In the genomic region with DNA sequence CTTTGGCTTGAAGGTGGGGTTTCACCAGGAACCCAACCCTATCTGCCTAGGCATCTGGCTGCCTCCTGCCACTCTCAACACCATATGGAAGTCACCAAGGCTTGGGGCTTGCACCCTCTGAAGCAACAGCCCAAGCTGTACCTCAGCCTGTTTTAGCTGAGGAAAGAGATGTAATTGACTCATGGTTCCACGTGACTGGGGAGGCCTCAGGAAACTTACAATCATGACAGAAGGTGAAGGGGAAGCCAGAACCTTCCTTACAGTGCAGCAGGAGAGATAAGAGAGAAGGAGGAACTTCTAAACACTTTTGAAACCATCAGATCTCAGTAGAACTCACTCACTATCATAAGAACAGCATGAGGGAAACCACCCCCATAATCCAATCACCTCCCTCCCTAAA, we compare ENCODE assay signal across 21 cellular contexts. TPM values are rescaled to one million over a fixed set of nuclear protein-coding genes. Genes with fewer than 3 reads are reported as not detected.
A peak's percentile ranks its signal among the peaks of the same experiment; 100 is the strongest.
DNase-seq lines count a peak whose midpoint lies in the region; ATAC-seq, FAIRE-seq and TF ChIP-seq lines count a peak whose summit lies in the region.
"Had no signal": no experiment of that assay in that cellular context is flagged by ENCODE, and none has a peak within 500 bp of the region (broad histone marks: within the 10 kb centered on the region; RNA-seq: fewer than 3 reads in every experiment).

No MANE protein-coding gene starts in this region.

- TF ChIP-seq POLR2A in GM12892 (IDR thresholded peaks at IDR 0.05; ENCODE audit: low read depth, low read length) (no peak), tibial nerve (IDR thresholded peaks at IDR 0.05) (no peak)

- intact Hi-C loops in activated T-helper 1 cell treated with anti-CD3 and anti-CD28 coated beads, Interleukin-12 subunit alpha, Interleukin-12 subunit beta, Interleukin-2, Interleukin-4 antibody, amounts not matched to agents 30 ng/mL and 10 ng/mL and 1 ng/mL, durations not matched to agents 14 hours and 24 hours and 36 hours (cut with micrococcal nuclease): no loop called here

- peak; percentile 46 for FAIRE-seq in GM12892 (lab: Jason Lieb, UNC)
- FAIRE-seq: D721Med, H54 had no signal

- H3K4me1 ChIP-seq in tibial nerve: peaks cover 0 to 7% (median 2%) of the 10 kb centered on the region in 4 donors
- H3K4me1 ChIP-seq: BE2C had no signal

- 65 to 71% methylated on average over 1 of the region's 1 CpG for WGBS in tibial nerve, 2 donors

- H3K27me3 Mint-ChIP-seq in activated T-helper 1 cell treated with anti-CD3 and anti-CD28 coated beads, Interleukin-12 subunit alpha, Interleukin-12 subunit beta, Interleukin-2, Interleukin-4 antibody, amounts not matched to agents 30 ng/mL and 10 ng/mL and 1 ng/mL, durations not matched to agents 14 hours and 24 hours and 36 hours (ENCODE audit: insufficient read depth): no peaks in the 10 kb centered on the region
- H3K27me3 Mint-ChIP-seq: CD4-positive, alpha-beta memory T cell; T-cell had no signal

- H3K27ac Mint-ChIP-seq in activated T-helper 1 cell treated with anti-CD3 and anti-CD28 coated beads, Interleukin-12 subunit alpha, Interleukin-12 subunit beta, Interleukin-2, Interleukin-4 antibody, amounts not matched to agents 30 ng/mL and 10 ng/mL and 1 ng/mL, durations not matched to agents 14 hours and 24 hours and 36 hours: peak overlapping the region; percentile 71

- peaks cover 0 to 9% (median 0%) of the 10 kb centered on the region in 3 donors for H3K36me3 ChIP-seq in tibial nerve
- H3K36me3 ChIP-seq: BE2C, SJCRH30 had no signal

- TF ChIP-seq EP300 in tibial nerve (IDR thresholded peaks at IDR 0.05): no peak

- no peak overlapping the region for H3K4me3 ChIP-seq in tibial nerve
- H3K4me3 ChIP-seq: SJCRH30 had no signal

- H3K27me3 ChIP-seq in tibial nerve: no peaks in the 10 kb centered on the region
- H3K27me3 ChIP-seq: BE2C, SJCRH30 had no signal

- DNase-seq in GDM1 (lab: John Stamatoyannopoulos, UW): peak; percentile 2
- DNase-seq in GM12892 (ENCODE audit: insufficient read length): no peak
- peak; percentile 55 for DNase-seq in MV-4-11 (lab: John Stamatoyannopoulos, UW)
- no peak for DNase-seq in activated T-helper 1 cell treated with anti-CD3 and anti-CD28 coated beads, Interleukin-12 subunit alpha, Interleukin-12 subunit beta, Interleukin-2, Interleukin-4 antibody, amounts not matched to agents 30 ng/mL and 10 ng/mL and 1 ng/mL, durations not matched to agents 14 hours and 24 hours and 36 hours (ENCODE audit: low spot score)
- no peak for DNase-seq in NOMO-1 treated with dmso at 0.1 percent for 144 hours (lab: John Stamatoyannopoulos, UW; ENCODE audit: unreplicated experiment)
- no peak for DNase-seq in tibial nerve (ENCODE audit: low spot score in 2 of 2)
- DNase-seq: BE2C, DMS79 treated with DMSO at 0.1 percent for 48 hours, NCI-H1092 treated with DMSO at 0.1 percent for 48 hours, NCI-H187 treated with DMSO at 0.1 percent for 48 hours, NCI-H524 treated with DMSO at 0.1 percent for 48 hours, SJCRH30, T-cell had no signal

- H3K4me3 Mint-ChIP-seq in activated T-helper 1 cell treated with anti-CD3 and anti-CD28 coated beads, Interleukin-12 subunit alpha, Interleukin-12 subunit beta, Interleukin-2, Interleukin-4 antibody, amounts not matched to agents 30 ng/mL and 10 ng/mL and 1 ng/mL, durations not matched to agents 14 hours and 24 hours and 36 hours: no peak overlapping the region
- H3K4me3 Mint-ChIP-seq: CD4-positive, alpha-beta memory T cell; T-cell had no signal

- TF ChIP-seq CTCF in tibial nerve (IDR thresholded peaks at IDR 0.05): no peak

- peaks cover 2% of the 10 kb centered on the region for H3K36me3 Mint-ChIP-seq in activated T-helper 1 cell treated with anti-CD3 and anti-CD28 coated beads, Interleukin-12 subunit alpha, Interleukin-12 subunit beta, Interleukin-2, Interleukin-4 antibody, amounts not matched to agents 30 ng/mL and 10 ng/mL and 1 ng/mL, durations not matched to agents 14 hours and 24 hours and 36 hours (ENCODE audit: low read depth)
- H3K36me3 Mint-ChIP-seq: T-cell had no signal

- peaks cover 21% of the 10 kb centered on the region for H3K9me3 Mint-ChIP-seq in activated T-helper 1 cell treated with anti-CD3 and anti-CD28 coated beads, Interleukin-12 subunit alpha, Interleukin-12 subunit beta, Interleukin-2, Interleukin-4 antibody, amounts not matched to agents 30 ng/mL and 10 ng/mL and 1 ng/mL, durations not matched to agents 14 hours and 24 hours and 36 hours
- H3K9me3 Mint-ChIP-seq: T-cell had no signal

- peaks cover 15% of the 10 kb centered on the region for H3K4me1 Mint-ChIP-seq in activated T-helper 1 cell treated with anti-CD3 and anti-CD28 coated beads, Interleukin-12 subunit alpha, Interleukin-12 subunit beta, Interleukin-2, Interleukin-4 antibody, amounts not matched to agents 30 ng/mL and 10 ng/mL and 1 ng/mL, durations not matched to agents 14 hours and 24 hours and 36 hours (ENCODE audit: low read depth)

- ATAC-seq in GM21381 (IDR thresholded peaks at IDR 0.05; ENCODE audit: unreplicated experiment) (no peak), HG02798 (IDR thresholded peaks at IDR 0.05; ENCODE audit: poor library complexity, unreplicated experiment) (no peak)

- no peaks in the 10 kb centered on the region for H3K9me3 ChIP-seq in tibial nerve
- H3K9me3 ChIP-seq: BE2C had no signal

- H3K27ac ChIP-seq in tibial nerve: no peak overlapping the region
- H3K27ac ChIP-seq: RWPE1, SJCRH30 had no signal

RNA-seq across cellular contexts. Expression of a gene that starts 26.9 kb away (rescaled TPM):
- polyA plus RNA-seq in GM12892 (2012; ENCODE audit: missing spikeins): 0.85 TPM
- total RNA-seq in activated T-helper 1 cell treated with anti-CD3 and anti-CD28 coated beads, Interleukin-12 subunit alpha, Interleukin-12 subunit beta, Interleukin-2, Interleukin-4 antibody, amounts not matched to agents 30 ng/mL and 10 ng/mL and 1 ng/mL, durations not matched to agents 14 hours and 24 hours and 36 hours: not detected in 2 replicates
- not detected for total RNA-seq in tibial nerve
- total RNA-seq: CD4-positive, alpha-beta memory T cell; LHCN-M2; SJCRH30; T-cell had no signal
- polyA plus RNA-seq: AG04450; CD4-positive, alpha-beta memory T cell had no signal

RNA-seq across cellular contexts. Expression of a gene that starts 29.5 kb away (rescaled TPM):
- polyA plus RNA-seq in GM12892 (2012; ENCODE audit: missing spikeins): 0.36 TPM
- total RNA-seq in activated T-helper 1 cell treated with anti-CD3 and anti-CD28 coated beads, Interleukin-12 subunit alpha, Interleukin-12 subunit beta, Interleukin-2, Interleukin-4 antibody, amounts not matched to agents 30 ng/mL and 10 ng/mL and 1 ng/mL, durations not matched to agents 14 hours and 24 hours and 36 hours: not detected in 2 replicates
- total RNA-seq in tibial nerve: 1 to 10 TPM in 3 of 4 donors, under 1 TPM in 1; 0.20 to 3.3 (median 1.7) TPM
- total RNA-seq: SJCRH30 had no signal

RNA-seq across cellular contexts. Expression of a gene that starts 31.3 kb away (rescaled TPM):
- polyA plus RNA-seq in GM12892 (2012; ENCODE audit: missing spikeins): 8.3 TPM
- total RNA-seq in activated T-helper 1 cell treated with anti-CD3 and anti-CD28 coated beads, Interleukin-12 subunit alpha, Interleukin-12 subunit beta, Interleukin-2, Interleukin-4 antibody, amounts not matched to agents 30 ng/mL and 10 ng/mL and 1 ng/mL, durations not matched to agents 14 hours and 24 hours and 36 hours: 1.1 and 1.2 TPM in 2 replicates
- total RNA-seq in tibial nerve: 10 to 100 TPM; 18.8 to 33.0 (median 30.9) TPM

Comparison
In these comparisons a context has a peak if more than half of its experiments do, and no peak if none do; other contexts are left out.
1. DNase-seq: peak in GDM1 (single experiment) and MV-4-11 (single experiment); none in GM12892 (single experiment), activated T-helper 1 cell treated with anti-CD3 and anti-CD28 coated beads, Interleukin-12 subunit alpha, Interleukin-12 subunit beta, Interleukin-2, Interleukin-4 antibody, amounts not matched to agents 30 ng/mL and 10 ng/mL and 1 ng/mL, durations not matched to agents 14 hours and 24 hours and 36 hours (single experiment), NOMO-1 treated with dmso at 0.1 percent for 144 hours (single experiment) and tibial nerve (0 of 2).